In the genomic region with DNA sequence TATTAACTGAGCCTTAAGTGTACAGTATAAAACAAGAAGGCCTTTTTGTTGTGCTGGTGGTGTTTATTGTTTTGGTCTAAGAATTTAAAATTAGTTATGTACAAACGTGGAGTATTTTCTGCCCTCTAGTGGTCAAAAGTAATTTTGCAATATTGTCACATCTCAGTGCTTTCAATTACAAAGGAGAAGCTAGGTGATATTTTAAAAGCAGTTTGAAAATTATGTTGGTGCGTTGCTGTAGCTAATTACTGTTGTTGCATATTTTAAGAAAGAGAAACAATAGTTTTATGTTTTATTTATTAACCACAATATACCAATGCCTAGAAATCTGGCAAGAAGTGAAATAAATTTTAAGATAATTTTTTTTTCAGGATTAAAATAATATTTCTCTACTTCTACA, we compare ENCODE assay signal across 8 cellular contexts. TPM values are rescaled to one million over a fixed set of nuclear protein-coding genes. Genes with fewer than 3 reads are reported as not detected.
DNase-seq lines count a peak whose midpoint lies in the region; ATAC-seq and TF ChIP-seq lines count a peak whose summit lies in the region.

No MANE protein-coding gene starts in this region.

- H3K4me1 ChIP-seq in CD8-positive, alpha-beta T cell (ENCODE audit: insufficient read depth, low read length), result no peaks in the 10 kb centered on the region

- H3K27me3 Mint-ChIP-seq in CD8-positive, alpha-beta T cell (ENCODE audit: low read depth), result peaks cover 31% of the 10 kb centered on the region
- H3K27me3 Mint-ChIP-seq in HFFc6 (ENCODE audit: insufficient read depth) (peaks cover 11% of the 10 kb centered on the region), chondrocyte (ENCODE audit: low read depth) (peaks cover 15% of the 10 kb centered on the region), mesothelial cell of epicardium (ENCODE audit: low read depth) (peaks cover 24% of the 10 kb centered on the region)

- peak; percentile 38 for ATAC-seq in CD8-positive, alpha-beta T cell
- no peak for ATAC-seq in HG02642 (IDR thresholded peaks at IDR 0.05; ENCODE audit: poor library complexity, unreplicated experiment)

- no peak overlapping the region for H3K4me3 Mint-ChIP-seq in CD8-positive, alpha-beta T cell
- H3K4me3 Mint-ChIP-seq in HFFc6 (no peak overlapping the region), chondrocyte (ENCODE audit: unreplicated experiment) (no peak overlapping the region), mesothelial cell of epicardium (no peak overlapping the region)

- H3K27ac ChIP-seq in CD8-positive, alpha-beta T cell (ENCODE audit: low read depth, low read length), result no peak overlapping the region

- H3K9me3 Mint-ChIP-seq in CD8-positive, alpha-beta T cell, result no peaks in the 10 kb centered on the region
- H3K9me3 Mint-ChIP-seq in HFFc6, result no peaks in the 10 kb centered on the region
- no peaks in the 10 kb centered on the region for H3K9me3 Mint-ChIP-seq in chondrocyte (ENCODE audit: low read depth)
- H3K9me3 Mint-ChIP-seq in mesothelial cell of epicardium, result no peaks in the 10 kb centered on the region

- no peaks in the 10 kb centered on the region for H3K27me3 ChIP-seq in CD8-positive, alpha-beta T cell (ENCODE audit: insufficient read depth, low read length)

- no peaks in the 10 kb centered on the region for H3K36me3 ChIP-seq in CD8-positive, alpha-beta T cell (ENCODE audit: insufficient read depth, low read length)

- CTCF ChIA-PET in CD8-positive, alpha-beta T cell (lab: Charles Lee), result interaction anchor here (0.6 to 2.5 kb wide), 10 partner anchors 9 to 453 kb away, joined by 3 to 11 read pairs (median 3); no protein-coding TSS in a partner anchor

- DNase-seq in CD8-positive, alpha-beta T cell, result no peak
- DNase-seq in HFFc6 (peak; percentile 41), NCI-H748 (lab: John Stamatoyannopoulos, UW; ENCODE audit: unreplicated experiment) (peak; percentile 63), chondrocyte (ENCODE audit: low spot score) (no peak), mesothelial cell of epicardium (ENCODE audit: low spot score in 2 of 2, unreplicated experiment in 2 of 2) (no peak), posterior vena cava (ENCODE audit: low spot score) (no peak), activated T-cell treated with anti-CD3 and anti-CD28 coated beads for 4 hours (no peak)

- H3K36me3 Mint-ChIP-seq in CD8-positive, alpha-beta T cell, result no peaks in the 10 kb centered on the region
- no peaks in the 10 kb centered on the region for H3K36me3 Mint-ChIP-seq in HFFc6 (ENCODE audit: low read depth)
- H3K36me3 Mint-ChIP-seq in chondrocyte (ENCODE audit: low read depth), result no peaks in the 10 kb centered on the region
- H3K36me3 Mint-ChIP-seq in mesothelial cell of epicardium, result no peaks in the 10 kb centered on the region

- intact Hi-C loops in CD8-positive, alpha-beta T cell (cut with DNase I, micrococcal nuclease), result no loop called here
- intact Hi-C loops in posterior vena cava (cut with DNase I), result no loop called here

- no peaks in the 10 kb centered on the region for H3K4me1 Mint-ChIP-seq in CD8-positive, alpha-beta T cell (ENCODE audit: low read depth)
- H3K4me1 Mint-ChIP-seq in HFFc6 (ENCODE audit: low read depth), result no peaks in the 10 kb centered on the region
- H3K4me1 Mint-ChIP-seq in chondrocyte (ENCODE audit: low read depth), result no peaks in the 10 kb centered on the region
- no peaks in the 10 kb centered on the region for H3K4me1 Mint-ChIP-seq in mesothelial cell of epicardium

- TF ChIP-seq CTCF in CD8-positive, alpha-beta T cell (IDR thresholded peaks at IDR 0.05), result peak; percentile 97
- peak; percentile 95 for TF ChIP-seq CTCF in HFFc6 (IDR thresholded peaks at IDR 0.05)
- TF ChIP-seq CTCF in chondrocyte (IDR thresholded peaks at IDR 0.05), result peak; percentile 93
- peak; percentile 99 for TF ChIP-seq CTCF in mesothelial cell of epicardium (IDR thresholded peaks at IDR 0.05; ENCODE audit: unreplicated experiment)

- no peak overlapping the region for H3K27ac Mint-ChIP-seq in CD8-positive, alpha-beta T cell
- H3K27ac Mint-ChIP-seq in HFFc6, result no peak overlapping the region
- H3K27ac Mint-ChIP-seq in chondrocyte (ENCODE audit: unreplicated experiment), result no peak overlapping the region
- H3K27ac Mint-ChIP-seq in mesothelial cell of epicardium, result no peak overlapping the region

- POLR2A ChIA-PET in CD8-positive, alpha-beta T cell (lab: Charles Lee), result no interaction called here

- H3K9me3 ChIP-seq in CD8-positive, alpha-beta T cell (ENCODE audit: low read length), result no peaks in the 10 kb centered on the region

- no peak overlapping the region for H3K4me3 ChIP-seq in CD8-positive, alpha-beta T cell (ENCODE audit: low read depth, low read length)

RNA-seq across cellular contexts. Expression of gene NPVF, which starts 11.4 kb away (rescaled TPM):
- total RNA-seq in CD8-positive, alpha-beta T cell, result not detected
- total RNA-seq in HFFc6 (2021; fragmentation: NEBNext Ultra II Directional; extraction: Animal tissue kit (Norgen Biotek cat#: 25700)), result not detected
- total RNA-seq in chondrocyte, result not detected in 3 replicates
- not detected in 3 replicates for total RNA-seq in mesothelial cell of epicardium
- total RNA-seq in posterior vena cava, result not detected

Comparison
In these comparisons a context has a peak if more than half of its experiments do, and no peak if none do; other contexts are left out.
1. DNase-seq: peak in HFFc6 (single experiment) and NCI-H748 (single experiment); none in CD8-positive, alpha-beta T cell (0 of 7), chondrocyte (single experiment), mesothelial cell of epicardium (0 of 2), posterior vena cava (single experiment) and activated T-cell treated with anti-CD3 and anti-CD28 coated beads for 4 hours (single experiment).
2. Peak in every context shown above with its lines, with median percentiles within 50 percentile points of each other: CTCF ChIP-seq.